ENCODE assay signal across 1 cellular context in genomic region chr16:62149646-62150045, GRCh38.
TF ChIP-seq lines count a peak whose summit lies in the region.

No MANE protein-coding gene starts in this region.

TF ChIP-seq in HepG2, 621 proteins besides CTCF, POLR2A, EP300 and RAD21 (continued from another document):
- TF ChIP-seq, protein P1, sequence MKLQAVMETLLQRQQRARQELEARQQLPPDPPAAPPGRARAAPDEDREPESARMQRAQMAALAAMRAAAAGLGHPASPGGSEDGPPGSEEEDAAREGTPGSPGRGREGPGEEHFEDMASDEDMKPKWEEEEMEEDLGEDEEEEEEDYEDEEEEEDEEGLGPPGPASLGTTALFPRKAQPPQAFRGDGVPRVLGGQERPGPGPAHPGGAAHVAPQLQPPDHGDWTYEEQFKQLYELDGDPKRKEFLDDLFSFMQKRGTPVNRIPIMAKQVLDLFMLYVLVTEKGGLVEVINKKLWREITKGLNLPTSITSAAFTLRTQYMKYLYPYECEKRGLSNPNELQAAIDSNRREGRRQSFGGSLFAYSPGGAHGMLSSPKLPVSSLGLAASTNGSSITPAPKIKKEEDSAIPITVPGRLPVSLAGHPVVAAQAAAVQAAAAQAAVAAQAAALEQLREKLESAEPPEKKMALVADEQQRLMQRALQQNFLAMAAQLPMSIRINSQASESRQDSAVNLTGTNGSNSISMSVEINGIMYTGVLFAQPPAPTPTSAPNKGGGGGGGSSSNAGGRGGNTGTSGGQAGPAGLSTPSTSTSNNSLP (IDR thresholded peaks at IDR 0.05; ENCODE audit: low read depth, low read length): no peak
- TF ChIP-seq HIVEP1 (CRISPR knock-in tag; IDR thresholded peaks at IDR 0.05) (no peak), MYNN (CRISPR knock-in tag; IDR thresholded peaks at IDR 0.05; ENCODE audit: low read depth) (no peak)
